ENCODE assay signal across 12 cellular contexts in the genomic region with DNA sequence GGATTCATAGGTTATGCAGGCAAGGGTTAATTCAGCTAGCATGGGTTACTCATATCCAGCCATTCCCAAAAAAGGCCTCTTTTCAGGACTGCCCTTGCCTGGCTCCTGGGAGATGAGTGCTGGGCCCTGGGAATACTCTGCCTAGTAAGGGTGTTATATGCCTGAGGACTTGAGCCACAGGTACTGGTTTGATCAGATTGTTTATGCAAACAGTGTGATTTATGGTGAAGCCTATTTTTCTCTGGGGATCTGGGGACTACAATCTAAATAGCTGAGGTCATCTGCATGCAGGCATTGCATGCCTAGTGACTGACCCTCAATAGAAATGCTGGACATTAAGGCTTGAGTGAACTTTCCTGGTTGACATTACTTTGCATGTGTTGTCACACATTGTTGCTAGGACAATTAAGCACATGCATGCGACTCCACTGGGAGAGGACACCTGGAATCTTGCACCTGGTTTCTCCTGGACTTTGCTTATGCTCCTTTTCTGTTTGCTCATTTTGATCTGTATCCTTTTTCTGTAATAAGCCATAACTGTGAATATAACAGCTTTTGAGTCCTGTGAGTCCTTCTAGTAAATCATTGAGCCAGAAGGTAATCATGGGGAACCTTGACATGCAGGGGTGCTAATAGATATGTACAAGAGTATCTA.
"Had no signal": no experiment of that assay in that cellular context is flagged by ENCODE, and none has a peak within 500 bp of the region (broad histone marks: within the 10 kb centered on the region; RNA-seq: fewer than 3 reads in every experiment).

No MANE protein-coding gene starts in this region.

- H3K4me3 Mint-ChIP-seq: activated CD8-positive, alpha-beta memory T cell treated with anti-CD3 and anti-CD28 coated beads, Interleukin-2, amount 10 ng/mL, durations not matched to agents 7 days and 5 days; activated T-cell treated with anti-CD3 and anti-CD28 coated beads, Interleukin-2, amount 50 U/mL, for 24 hours; neural crest cell; T-helper 17 cell had no signal

- H3K36me3 Mint-ChIP-seq: activated naive CD4-positive, alpha-beta T cell treated with anti-CD3 and anti-CD28 coated beads, Interleukin-2, amount 50 U/mL, for 72 hours had no signal

- H3K4me1 Mint-ChIP-seq: activated CD8-positive, alpha-beta memory T cell treated with anti-CD3 and anti-CD28 coated beads, Interleukin-2, amount 10 ng/mL, durations not matched to agents 7 days and 5 days had no signal

- DNase-seq: activated CD8-positive, alpha-beta memory T cell treated with anti-CD3 and anti-CD28 coated beads, Interleukin-2, amount 10 ng/mL, durations not matched to agents 7 days and 5 days; activated effector memory CD4-positive, alpha-beta T cell treated with Interleukin-2 at 50 U/mL for 16 hours; activated T-cell treated with anti-CD3 and anti-CD28 coated beads, Interleukin-2, amount 50 U/mL, for 24 hours; amniotic stem cell; brain microvascular endothelial cell; foreskin keratinocyte; left ventricle myocardium superior; retina; T-helper 17 cell had no signal

- H3K27me3 Mint-ChIP-seq: activated CD8-positive, alpha-beta memory T cell treated with anti-CD3 and anti-CD28 coated beads, Interleukin-2, amount 10 ng/mL, durations not matched to agents 7 days and 5 days; activated T-cell treated with anti-CD3 and anti-CD28 coated beads, Interleukin-2, amount 50 U/mL, for 24 hours; T-helper 17 cell had no signal

- ATAC-seq: activated CD4-positive, CD25-positive, alpha-beta regulatory T cell treated with anti-CD3 and anti-CD28 coated beads, Interleukin-2, amount 50 U/mL, for 24 hours; activated CD8-positive, alpha-beta memory T cell treated with anti-CD3 and anti-CD28 coated beads, Interleukin-2, amount 10 ng/mL, durations not matched to agents 7 days and 5 days; activated naive CD4-positive, alpha-beta T cell treated with anti-CD3 and anti-CD28 coated beads, Interleukin-2, amount 50 U/mL, for 72 hours; foreskin keratinocyte; left ventricle myocardium superior; T-helper 17 cell had no signal

- H3K27ac Mint-ChIP-seq: activated CD8-positive, alpha-beta memory T cell treated with anti-CD3 and anti-CD28 coated beads, Interleukin-2, amount 10 ng/mL, durations not matched to agents 7 days and 5 days; activated naive CD4-positive, alpha-beta T cell treated with anti-CD3 and anti-CD28 coated beads, Interleukin-2, amount 50 U/mL, for 72 hours; activated T-cell treated with anti-CD3 and anti-CD28 coated beads, Interleukin-2, amount 50 U/mL, for 24 hours; T-helper 17 cell had no signal

- H3K9me3 Mint-ChIP-seq: activated naive CD4-positive, alpha-beta T cell treated with anti-CD3 and anti-CD28 coated beads, Interleukin-2, amount 50 U/mL, for 72 hours; activated T-cell treated with anti-CD3 and anti-CD28 coated beads, Interleukin-2, amount 50 U/mL, for 24 hours; neural crest cell had no signal

- H3K27me3 ChIP-seq: brain microvascular endothelial cell, foreskin keratinocyte had no signal

- H3K4me1 ChIP-seq: foreskin keratinocyte had no signal

- H3K27ac ChIP-seq: brain microvascular endothelial cell, foreskin keratinocyte had no signal

- H3K36me3 ChIP-seq: brain microvascular endothelial cell had no signal
